2 cellular contexts compared by ENCODE assay signal in genomic region chr7:149179241-149179640, GRCh38.
TF ChIP-seq lines count a peak whose summit lies in the region.

No MANE protein-coding gene starts in this region.

TF ChIP-seq in HepG2, 621 proteins besides CTCF, POLR2A, EP300 and RAD21:
- TF ChIP-seq UBTF (CRISPR knock-in tag; IDR thresholded peaks at IDR 0.05) (no peak), AGO2 (optimal IDR thresholded peaks at IDR 0.05; ENCODE audit: low read depth, low read length) (peak; percentile 52), ZHX1 (CRISPR knock-in tag; IDR thresholded peaks at IDR 0.05; ENCODE audit: low read depth) (no peak)

TF ChIP-seq in K562, 482 proteins besides CTCF, POLR2A, EP300 and RAD21:
- TF ChIP-seq TOE1 (IDR thresholded peaks at IDR 0.05; ENCODE audit: borderline replicate concordance) (no peak), TOE1 (CRISPR knock-in tag; IDR thresholded peaks at IDR 0.05; ENCODE audit: borderline replicate concordance, low read depth) (no peak), ZNF639 (CRISPR knock-in tag; conservative IDR thresholded peaks at IDR 0.05 in 1 of 2, IDR thresholded peaks at IDR 0.05 in 1 of 2) (no peak), RUNX1 (IDR thresholded peaks at IDR 0.05; ENCODE audit: low read depth) (no peak), ZNF449 (CRISPR knock-in tag; IDR thresholded peaks at IDR 0.05) (no peak), POLR2G (IDR thresholded peaks at IDR 0.05; ENCODE audit: low read depth, low read length) (peak; percentile 66), SRSF3 (IDR thresholded peaks at IDR 0.05; ENCODE audit: insufficient read depth, low read length) (no peak), RCOR1 (IDR thresholded peaks at IDR 0.05; ENCODE audit: borderline replicate concordance in 1 of 2, low read depth in 2 of 2, low read length in 2 of 2) (no peak), TFAM (CRISPR knock-in tag; conservative IDR thresholded peaks at IDR 0.05) (no peak), SAP30 (IDR thresholded peaks at IDR 0.05; ENCODE audit: borderline replicate concordance, insufficient read depth, low read depth, low read length, poor library complexity, severe bottlenecking) (peak; percentile 13), THAP12 (CRISPR knock-in tag; IDR thresholded peaks at IDR 0.05) (no peak), HMBOX1 (IDR thresholded peaks at IDR 0.05) (no peak)
